In the genomic region with DNA sequence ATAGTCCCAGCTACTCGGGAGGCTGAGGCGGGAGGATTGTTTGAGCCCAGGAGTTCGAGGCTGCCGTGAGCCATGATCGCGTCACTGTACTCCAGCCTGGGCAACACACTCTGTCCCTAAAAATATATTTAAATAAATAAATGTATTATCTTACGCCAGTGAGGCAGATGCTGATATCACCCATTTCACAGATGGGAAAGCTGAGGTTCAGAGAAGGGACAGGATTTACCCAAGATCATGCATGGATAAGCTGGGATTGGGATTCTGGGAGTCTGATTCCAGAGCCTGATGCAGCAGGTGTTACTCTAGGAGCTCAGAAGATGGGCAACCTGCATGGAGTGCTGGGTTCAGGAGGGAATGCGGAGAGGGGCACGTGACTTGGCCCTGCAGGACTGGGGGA, we compare ENCODE assay signal across 38 cellular contexts. TPM values are rescaled to one million over a fixed set of nuclear protein-coding genes. Genes with fewer than 3 reads are reported as not detected.
"Had no signal": no experiment of that assay in that cellular context is flagged by ENCODE, and none has a peak within 500 bp of the region (broad histone marks: within the 10 kb centered on the region; RNA-seq: fewer than 3 reads in every experiment).

No MANE protein-coding gene starts in this region.

- H3K27me3 ChIP-seq: adrenal gland, breast epithelium, cardiac muscle cell, colonic mucosa, gastroesophageal sphincter had no signal

- FAIRE-seq: endometrium, endothelial cell of umbilical vein had no signal

- H3K4me1 Mint-ChIP-seq: activated B cell treated with CpG ODN at 0.5 μM for 24 hours; activated naive CD4-positive, alpha-beta T cell treated with anti-CD3 and anti-CD28 coated beads, Interleukin-2, amount 50 U/mL, for 24 hours; activated naive CD8-positive, alpha-beta T cell treated with anti-CD3 and anti-CD28 coated beads for 36 hours; activated naive CD8-positive, alpha-beta T cell treated with anti-CD3 and anti-CD28 coated beads, Interleukin-2, amount 50 U/mL, for 24 hours; activated T-helper 17 cell treated with anti-CD3 and anti-CD28 coated beads, Interleukin-2, amount 50 U/mL, for 72 hours had no signal

- H3K4me3 Mint-ChIP-seq: activated B cell treated with CpG ODN at 0.5 μM for 24 hours; activated CD8-positive, alpha-beta T cell treated with anti-CD3 and anti-CD28 coated beads for 36 hours; activated naive CD4-positive, alpha-beta T cell treated with anti-CD3 and anti-CD28 coated beads for 36 hours; activated naive CD4-positive, alpha-beta T cell treated with anti-CD3 and anti-CD28 coated beads, Interleukin-2, amount 50 U/mL, for 24 hours; activated naive CD8-positive, alpha-beta T cell treated with anti-CD3 and anti-CD28 coated beads for 36 hours; activated naive CD8-positive, alpha-beta T cell treated with anti-CD3 and anti-CD28 coated beads, Interleukin-2, amount 50 U/mL, for 24 hours; activated T-cell treated with anti-CD3 and anti-CD28 coated beads, Interleukin-2, amount 50 U/mL, for 4 hours; activated T-helper 17 cell treated with anti-CD3 and anti-CD28 coated beads, Interleukin-2, amount 50 U/mL, for 72 hours; brain; T-helper 2 cell treated with Interferon-gamma antibody and Interleukin-4, amounts not matched to agents 5 μg/mL and 100 μg/mL, for 36 hours had no signal

- H3K27ac Mint-ChIP-seq: activated B cell treated with CpG ODN at 0.5 μM for 24 hours; activated CD8-positive, alpha-beta T cell treated with anti-CD3 and anti-CD28 coated beads for 36 hours; activated naive CD4-positive, alpha-beta T cell treated with anti-CD3 and anti-CD28 coated beads for 36 hours; activated naive CD4-positive, alpha-beta T cell treated with anti-CD3 and anti-CD28 coated beads, Interleukin-2, amount 50 U/mL, for 24 hours; activated naive CD8-positive, alpha-beta T cell treated with anti-CD3 and anti-CD28 coated beads for 36 hours; activated naive CD8-positive, alpha-beta T cell treated with anti-CD3 and anti-CD28 coated beads, Interleukin-2, amount 50 U/mL, for 24 hours; activated T-helper 17 cell treated with anti-CD3 and anti-CD28 coated beads, Interleukin-2, amount 50 U/mL, for 72 hours; T-helper 2 cell treated with Interferon-gamma antibody and Interleukin-4, amounts not matched to agents 5 μg/mL and 100 μg/mL, for 36 hours had no signal

- H3K9me3 ChIP-seq: adrenal gland, breast epithelium, colonic mucosa, esophagus squamous epithelium, gastroesophageal sphincter had no signal

- DNase-seq: activated B cell treated with CpG ODN at 0.5 μM for 24 hours; activated CD4-positive, alpha-beta T cell treated with anti-CD3 and anti-CD28 coated beads for 48 hours; activated CD4-positive, alpha-beta T cell treated with anti-CD3 and anti-CD28 coated beads, Interleukin-2, amount 50 U/mL, for 1 hour; activated CD4-positive, alpha-beta T cell treated with anti-CD3 and anti-CD28 coated beads, Interleukin-2, amount 50 U/mL, for 48 hours; activated CD8-positive, alpha-beta memory T cell treated with anti-CD3 and anti-CD28 coated beads for 24 hours; activated CD8-positive, alpha-beta T cell treated with anti-CD3 and anti-CD28 coated beads for 36 hours; activated effector memory CD4-positive, alpha-beta T cell treated with Interleukin-2 at 50 U/mL for 16 hours; activated gamma-delta T cell treated with Interleukin-2 at 50 U/mL for 16 hours; activated naive CD4-positive, alpha-beta T cell treated with anti-CD3 and anti-CD28 coated beads for 36 hours; activated naive CD8-positive, alpha-beta T cell treated with anti-CD3 and anti-CD28 coated beads for 36 hours; activated naive CD8-positive, alpha-beta T cell treated with anti-CD3 and anti-CD28 coated beads, Interleukin-2, amount 50 U/mL, for 24 hours; activated T-cell treated with anti-CD3 and anti-CD28 coated beads, Interleukin-2, amount 50 U/mL, for 4 hours; adrenal gland; amygdala; aorta; central memory CD4-positive, alpha-beta T cell; cerebellar nuclear complex; colonic mucosa; effector CD8-positive, alpha-beta T cell; esophagus squamous epithelium; foreskin melanocyte; T1000; WERI-Rb-1 had no signal

- H3K9me3 Mint-ChIP-seq: activated B cell treated with CpG ODN at 0.5 μM for 24 hours; activated CD8-positive, alpha-beta T cell treated with anti-CD3 and anti-CD28 coated beads for 36 hours; activated naive CD4-positive, alpha-beta T cell treated with anti-CD3 and anti-CD28 coated beads for 36 hours; activated naive CD4-positive, alpha-beta T cell treated with anti-CD3 and anti-CD28 coated beads, Interleukin-2, amount 50 U/mL, for 24 hours; activated naive CD8-positive, alpha-beta T cell treated with anti-CD3 and anti-CD28 coated beads for 36 hours; activated naive CD8-positive, alpha-beta T cell treated with anti-CD3 and anti-CD28 coated beads, Interleukin-2, amount 50 U/mL, for 24 hours; activated T-cell treated with anti-CD3 and anti-CD28 coated beads, Interleukin-2, amount 50 U/mL, for 4 hours; activated T-helper 17 cell treated with anti-CD3 and anti-CD28 coated beads, Interleukin-2, amount 50 U/mL, for 72 hours; T-helper 2 cell treated with Interferon-gamma antibody and Interleukin-4, amounts not matched to agents 5 μg/mL and 100 μg/mL, for 36 hours had no signal

- H3K27me3 Mint-ChIP-seq: activated CD8-positive, alpha-beta T cell treated with anti-CD3 and anti-CD28 coated beads for 36 hours; activated naive CD4-positive, alpha-beta T cell treated with anti-CD3 and anti-CD28 coated beads, Interleukin-2, amount 50 U/mL, for 24 hours; activated naive CD8-positive, alpha-beta T cell treated with anti-CD3 and anti-CD28 coated beads for 36 hours; activated T-helper 17 cell treated with anti-CD3 and anti-CD28 coated beads, Interleukin-2, amount 50 U/mL, for 72 hours; brain had no signal

- H3K4me1 ChIP-seq: adrenal gland, colonic mucosa had no signal

- ATAC-seq: activated CD4-positive, CD25-positive, alpha-beta regulatory T cell treated with anti-CD3 and anti-CD28 coated beads, Interleukin-2, amount 50 U/mL, for 24 hours; activated CD8-positive, alpha-beta T cell treated with anti-CD3 and anti-CD28 coated beads for 36 hours; activated naive CD8-positive, alpha-beta T cell treated with anti-CD3 and anti-CD28 coated beads, Interleukin-2, amount 50 U/mL, for 24 hours; activated T-cell treated with anti-CD3 and anti-CD28 coated beads, Interleukin-2, amount 50 U/mL, for 4 hours; activated T-helper 17 cell treated with anti-CD3 and anti-CD28 coated beads, Interleukin-2, amount 50 U/mL, for 72 hours; gastroesophageal sphincter had no signal

- H3K36me3 ChIP-seq: adrenal gland, breast epithelium, cardiac muscle cell, colonic mucosa, esophagus squamous epithelium, gastroesophageal sphincter, WERI-Rb-1 had no signal

- H3K36me3 Mint-ChIP-seq: activated naive CD4-positive, alpha-beta T cell treated with anti-CD3 and anti-CD28 coated beads, Interleukin-2, amount 50 U/mL, for 24 hours; activated naive CD8-positive, alpha-beta T cell treated with anti-CD3 and anti-CD28 coated beads for 36 hours; brain had no signal

- H3K4me3 ChIP-seq: adrenal gland, breast epithelium, cardiac muscle cell, colonic mucosa, esophagus squamous epithelium, gastroesophageal sphincter had no signal

- H3K27ac ChIP-seq: adrenal gland, breast epithelium, cardiac muscle cell, colonic mucosa, epithelial cell of prostate, esophagus squamous epithelium, gastroesophageal sphincter, WERI-Rb-1 had no signal

RNA-seq across cellular contexts. Expression of a gene that starts 17.8 kb away (rescaled TPM):
- total RNA-seq: fibroblast of lung, fibroblast of villous mesenchyme had no signal
- polyA plus RNA-seq: cardiac muscle cell, fibroblast of lung had no signal

RNA-seq across cellular contexts. Expression of a gene that starts 49.3 kb away (rescaled TPM):
- total RNA-seq: activated B cell treated with CpG ODN at 0.5 μM for 24 hours; activated CD8-positive, alpha-beta T cell treated with anti-CD3 and anti-CD28 coated beads for 36 hours; activated naive CD4-positive, alpha-beta T cell treated with anti-CD3 and anti-CD28 coated beads for 36 hours; activated naive CD8-positive, alpha-beta T cell treated with anti-CD3 and anti-CD28 coated beads for 36 hours; activated T-cell treated with anti-CD3 and anti-CD28 coated beads, Interleukin-2, amount 50 U/mL, for 4 hours; activated T-helper 17 cell treated with anti-CD3 and anti-CD28 coated beads, Interleukin-2, amount 50 U/mL, for 72 hours; adrenal gland; aorta; breast epithelium; cardiac muscle cell; colonic mucosa; esophagus squamous epithelium; fibroblast of lung; fibroblast of villous mesenchyme; gastroesophageal sphincter; T-helper 1 cell treated with Interleukin-12 subunit alpha and Interleukin-12 subunit beta and Interleukin-4 antibody, amounts not matched to agents 30 ng/mL and 1 ng/mL, for 36 hours had no signal
- polyA plus RNA-seq: adrenal gland, aorta, cardiac muscle cell, endothelial cell of umbilical vein, esophagus, fibroblast of lung had no signal
